Comparison of ENCODE assay signal across 8 cellular contexts in the genomic region with DNA sequence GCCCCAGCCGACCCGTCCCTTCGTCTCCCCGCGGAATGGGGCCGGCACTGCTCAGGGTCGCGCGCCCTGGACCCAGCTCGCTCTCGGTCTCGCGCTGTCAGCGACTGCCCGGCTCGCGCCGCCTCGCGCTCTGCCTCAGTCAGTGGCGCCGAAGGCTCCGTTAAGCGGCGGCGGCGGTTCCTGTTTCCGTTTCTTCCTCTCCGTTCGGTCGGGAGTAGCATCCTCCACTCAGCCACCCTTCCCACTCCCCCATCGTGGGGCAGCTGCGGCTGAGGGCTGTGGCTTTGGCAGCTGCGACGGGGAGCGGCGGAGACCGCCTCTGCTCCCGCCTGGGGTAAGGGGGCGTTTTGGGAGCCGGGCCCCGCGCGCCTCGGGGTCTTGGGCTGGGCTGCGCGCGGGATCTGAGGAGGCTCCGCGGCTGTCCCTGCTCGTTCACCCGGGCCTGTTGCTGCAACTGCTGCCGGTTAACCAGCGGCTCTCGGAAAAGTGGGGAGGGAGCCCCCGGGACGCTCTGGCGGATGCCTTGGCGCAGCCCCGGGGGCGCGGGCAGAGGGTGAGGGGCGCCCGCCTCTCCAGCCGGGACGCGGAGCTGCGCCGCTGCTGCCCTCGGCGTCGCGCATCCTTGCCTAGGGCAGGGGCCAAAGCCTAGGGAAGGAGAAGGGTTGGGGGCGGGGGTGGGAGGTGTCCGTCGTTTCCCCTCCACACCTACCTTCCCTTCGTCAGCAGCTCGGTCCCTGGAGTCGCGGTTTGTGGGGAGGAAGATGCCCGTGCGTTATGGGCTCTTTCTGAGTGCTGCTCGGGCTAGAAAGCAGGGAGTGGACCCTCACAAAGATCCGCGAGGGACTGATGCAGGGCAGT. TPM values are rescaled to one million over a fixed set of nuclear protein-coding genes. Genes with fewer than 3 reads are reported as not detected.
A peak's percentile ranks its signal among the peaks of the same experiment; 100 is the strongest.
DNase-seq lines count a peak whose midpoint lies in the region; ATAC-seq and TF ChIP-seq lines count a peak whose summit lies in the region.

No MANE protein-coding gene starts in this region.

- DNase-seq in CMK (ENCODE audit: low read depth): peak; percentile 47
- peak; percentile 86 for DNase-seq in OCI-M1 (lab: John Stamatoyannopoulos, UW)
- DNase-seq in activated effector memory CD4-positive, alpha-beta T cell treated with Interleukin-2 at 50 U/mL for 16 hours: peak; percentile 13
- peak; percentile 30 for DNase-seq in glomerular visceral epithelial cell (ENCODE audit: extremely low spot score)
- DNase-seq in omental fat pad (ENCODE audit: low spot score): no peak
- no peak for DNase-seq in HuH-7 (ENCODE audit: low spot score)

- TF ChIP-seq CTCF in omental fat pad (IDR thresholded peaks at IDR 0.05): no peak

- ATAC-seq in GM19351 (IDR thresholded peaks at IDR 0.05; ENCODE audit: unreplicated experiment) (peak; percentile 41), HG03457 (IDR thresholded peaks at IDR 0.05; ENCODE audit: unreplicated experiment) (peak; percentile 26), omental fat pad (ENCODE audit: low FRiP score) (peak; percentile 66)

RNA-seq across cellular contexts. Expression of a gene that starts 0.6 kb away (rescaled TPM):
- 10 to 100 TPM; 14.9 to 35.8 (median 22.2) TPM for total RNA-seq in omental fat pad

Comparison
In these comparisons a context has a peak if more than half of its experiments do, and no peak if none do; other contexts are left out.
1. DNase-seq: peak in CMK (single experiment), OCI-M1 (single experiment), activated effector memory CD4-positive, alpha-beta T cell treated with Interleukin-2 at 50 U/mL for 16 hours (single experiment) and glomerular visceral epithelial cell (single experiment); none in omental fat pad (single experiment) and HuH-7 (single experiment).
2. Peak in every context shown above with its lines, with median percentiles within 50 percentile points of each other: ATAC-seq.